Comparison of ENCODE assay signal across 8 cellular contexts in the genomic region with DNA sequence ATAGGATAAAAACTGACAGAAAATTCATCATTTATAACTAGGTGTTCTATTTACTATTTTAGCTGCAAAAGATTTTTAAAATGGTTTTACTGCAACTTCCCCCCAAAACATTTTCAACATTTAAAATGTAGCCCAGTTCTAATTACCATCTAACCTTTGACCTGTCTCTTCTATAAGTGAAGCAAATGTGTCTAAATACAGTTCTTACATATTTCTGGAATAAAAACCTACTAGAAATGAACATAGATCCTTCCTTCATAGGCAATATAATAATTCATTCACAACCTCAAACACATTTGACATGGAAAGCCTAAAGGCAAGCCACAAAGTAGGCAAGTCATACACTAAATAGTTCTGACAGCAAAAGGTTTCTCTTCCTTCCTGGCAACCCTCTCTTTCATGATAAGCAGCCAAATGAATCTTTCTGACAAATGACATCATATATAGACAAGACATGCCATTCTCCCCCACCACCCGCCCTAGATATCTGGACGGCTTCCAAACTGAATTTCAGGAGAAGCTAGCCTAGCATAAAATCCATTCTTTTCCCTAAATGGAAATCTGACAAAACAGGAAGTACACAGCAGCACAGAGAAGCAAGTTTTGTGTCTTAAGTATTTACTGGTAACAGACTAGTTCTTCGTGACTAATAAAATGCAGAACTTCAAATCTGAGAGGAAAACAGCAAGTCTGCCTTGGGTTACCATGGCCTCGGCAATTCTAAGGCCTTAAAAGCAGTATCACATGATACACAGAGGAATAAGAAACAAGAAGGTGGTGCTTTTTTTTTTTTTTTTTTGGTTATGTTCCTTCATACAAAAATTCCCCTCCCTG. TPM values are rescaled to one million over a fixed set of nuclear protein-coding genes. Genes with fewer than 3 reads are reported as not detected.
A peak's percentile ranks its signal among the peaks of the same experiment; 100 is the strongest.
DNase-seq lines count a peak whose midpoint lies in the region; ATAC-seq, FAIRE-seq and TF ChIP-seq lines count a peak whose summit lies in the region.

No MANE protein-coding gene starts in this region.

- H3K27me3 Mint-ChIP-seq in CD14-positive monocyte (ENCODE audit: low read depth in 3 of 3), result no peaks in the 10 kb centered on the region

- DNase-seq in CD14-positive monocyte (ENCODE audit: low spot score) (peak; percentile 75), NCI-H2029 (lab: John Stamatoyannopoulos, UW) (peak; percentile 88), K562 (ENCODE audit: extremely low read depth in 1 of 4, low spot score in 3 of 4) (peak; percentile 23 to 78 (median 47)), hepatic stellate cell (ENCODE audit: low spot score) (peak; percentile 63), NK-92 (lab: John Stamatoyannopoulos, UW; ENCODE audit: unreplicated experiment) (no peak)

- peaks cover 76% of the 10 kb centered on the region for H3K79me2 ChIP-seq in K562 (ENCODE audit: control insufficient read depth, insufficient read depth, low read length)

- no TSS peak for BruUV-seq in K562 (replicated peaks; lab: Mats Ljungman, UMichigan)

- WGBS in K562 (ENCODE audit: insufficient coverage, low coverage, missing lambda C conversion rate), result 4% methylated on average over 3 of the region's 4 CpGs

- peak overlapping the region; percentile 27 for H3K4me2 ChIP-seq in K562 (ENCODE audit: insufficient read depth, low read length)

- H3K4me1 ChIP-seq in K562 (replicated peaks in 1 of 2; ENCODE audit: control insufficient read depth in 2 of 2, insufficient read depth in 2 of 2, low read length in 2 of 2), result peaks cover 0 to 25% of the 10 kb centered on the region in 2 experiments; a peak in 3 of 5 replicates

- TF ChIP-seq CTCF in CD14-positive monocyte (IDR thresholded peaks at IDR 0.05), result no peak
- no peak for TF ChIP-seq CTCF in K562 (IDR thresholded peaks at IDR 0.05 in 2 of 3, conservative IDR thresholded peaks at IDR 0.05 in 1 of 3; ENCODE audit: insufficient read depth in 2 of 3, low read depth in 1 of 3, low read length in 3 of 3)

- H3K4me1 Mint-ChIP-seq in CD14-positive monocyte, result peaks cover 29% of the 10 kb centered on the region

- no peak overlapping the region for H3K4me3 ChIP-seq in K562
- H3K4me3 ChIP-seq in skin epidermis, result no peak overlapping the region

- peaks cover 56 to 82% of the 10 kb centered on the region in 2 donors for H3K36me3 Mint-ChIP-seq in CD14-positive monocyte

- H3K9me3 ChIP-seq in K562 (replicated peaks; ENCODE audit: control insufficient read depth, insufficient read depth, low read depth, low read length), result no peaks in the 10 kb centered on the region

- in situ Hi-C loops in K562 (cut with MboI), result no loop called here

- peaks cover 6% of the 10 kb centered on the region for H4K20me1 ChIP-seq in K562 (replicated peaks; ENCODE audit: control insufficient read depth, insufficient read depth, low read length)

- H3K27ac Mint-ChIP-seq in CD14-positive monocyte, result peak overlapping the region; percentile 93 to 97 (median 96)

- peaks cover 80% of the 10 kb centered on the region for H3K36me3 ChIP-seq in K562 (ENCODE audit: control insufficient read depth, insufficient read depth, low read length)

- H3K9me3 Mint-ChIP-seq in CD14-positive monocyte, result no peaks in the 10 kb centered on the region

- H3K27ac ChIP-seq in K562 (ENCODE audit: extremely low read depth, low read depth, low read length) (peak overlapping the region; percentile 84), skin epidermis (peak overlapping the region in 20 of 21 experiments; percentile 17 to 86 (median 66))

- H3K4me3 Mint-ChIP-seq in CD14-positive monocyte, result peak overlapping the region; percentile 42 to 59

- intact Hi-C loops in CD14-positive monocyte (cut with micrococcal nuclease) (loop anchor here in 1 of 2 donors (5.0 kb wide), 1 partner anchor 39 kb away; a partner anchor contains a TSS), K562 (cut with micrococcal nuclease) (no loop called here)

- no peaks in the 10 kb centered on the region for H3K27me3 ChIP-seq in K562 (ENCODE audit: control insufficient read depth in 2 of 2, insufficient read depth in 2 of 2, low read length in 2 of 2)

- no peak overlapping the region for H2AFZ ChIP-seq in K562 (ENCODE audit: low read depth, low read length)

- ATAC-seq in GM21423 (IDR thresholded peaks at IDR 0.05; ENCODE audit: unreplicated experiment) (peak; percentile 61), K562 (peak; percentile 87), HG02571 (IDR thresholded peaks at IDR 0.05; ENCODE audit: unreplicated experiment) (no peak)

- no peak for TF ChIP-seq RAD21 in K562 (CRISPR knock-in tag; conservative IDR thresholded peaks at IDR 0.05 in 1 of 2, IDR thresholded peaks at IDR 0.05 in 1 of 2)

- peak overlapping the region in 1 of 2 experiments; percentile 44; a peak in 1 of 4 replicates for H3K9ac ChIP-seq in K562 (ENCODE audit: insufficient read depth in 1 of 2, low read depth in 2 of 2, low read length in 2 of 2)

- H3K9me1 ChIP-seq in K562 (ENCODE audit: control insufficient read depth, insufficient read depth, low read length), result no peaks in the 10 kb centered on the region

- POLR2A ChIA-PET in K562 (lab: Yijun Ruan, JAX), result interaction anchor here (1.4 kb wide), 1 partner anchor 36 kb away, joined by 3 read pairs; a partner anchor contains a TSS

- no peak for TF ChIP-seq POLR2A in K562 (conservative IDR thresholded peaks at IDR 0.05)

- CTCF ChIA-PET in K562 (lab: Yijun Ruan, JAX; ENCODE audit: low intra/inter-chr PET ratio), result interaction anchor here (0.5 to 0.6 kb wide), 2 partner anchors 17 to 30 kb away, joined by 3 read pairs; a partner anchor contains a TSS

- peak; percentile 61 for FAIRE-seq in K562 (lab: Jason Lieb, UNC)

- TF ChIP-seq EP300 in K562 (IDR thresholded peaks at IDR 0.05; ENCODE audit: low read length), result peak; percentile 52; the same call in 1 of the 2 replicates

TF ChIP-seq in K562, 482 proteins besides CTCF, POLR2A, EP300 and RAD21 (continues in another document):
- TF ChIP-seq ZNF384 (IDR thresholded peaks at IDR 0.05; ENCODE audit: low read depth, low read length) (0 out of 2 replicates have a peak, but pooled peaks have one; percentile 43), TAF15 (IDR thresholded peaks at IDR 0.05; ENCODE audit: low read depth, low read length) (no peak), FOXK1 (CRISPR knock-in tag; IDR thresholded peaks at IDR 0.05; ENCODE audit: borderline replicate concordance) (no peak), KDM1A (IDR thresholded peaks at IDR 0.05) (peak; percentile 48 to 54; a peak in 2 of 4 replicates), HIVEP1 (CRISPR knock-in tag; IDR thresholded peaks at IDR 0.05) (no peak)
- TF ChIP-seq, protein P1, sequence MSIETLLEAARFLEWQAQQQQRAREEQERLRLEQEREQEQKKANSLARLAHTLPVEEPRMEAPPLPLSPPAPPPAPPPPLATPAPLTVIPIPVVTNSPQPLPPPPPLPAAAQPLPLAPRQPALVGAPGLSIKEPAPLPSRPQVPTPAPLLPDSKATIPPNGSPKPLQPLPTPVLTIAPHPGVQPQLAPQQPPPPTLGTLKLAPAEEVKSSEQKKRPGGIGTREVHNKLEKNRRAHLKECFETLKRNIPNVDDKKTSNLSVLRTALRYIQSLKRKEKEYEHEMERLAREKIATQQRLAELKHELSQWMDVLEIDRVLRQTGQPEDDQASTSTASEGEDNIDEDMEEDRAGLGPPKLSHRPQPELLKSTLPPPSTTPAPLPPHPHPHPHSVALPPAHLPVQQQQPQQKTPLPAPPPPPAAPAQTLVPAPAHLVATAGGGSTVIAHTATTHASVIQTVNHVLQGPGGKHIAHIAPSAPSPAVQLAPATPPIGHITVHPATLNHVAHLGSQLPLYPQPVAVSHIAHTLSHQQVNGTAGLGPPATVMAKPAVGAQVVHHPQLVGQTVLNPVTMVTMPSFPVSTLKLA (conservative IDR thresholded peaks at IDR 0.05), result peak in 1 of 2 experiments; percentile 50; a peak in 1 of 4 replicates

RNA-seq across cellular contexts. Expression of a gene that starts 17.2 kb away (rescaled TPM):
- 10 to 100 TPM in 1 of 2 donors, 1 to 10 TPM in 1; 6.5 to 13.2 TPM for polyA plus RNA-seq in CD14-positive monocyte
- 15.6 and 79.0 TPM in 2 replicates for total RNA-seq in K562 (2011; cell fraction: chromatin; rRNA removed; ENCODE audit: low replicate concordance)
- total RNA-seq in K562 (2011; cell fraction: nucleolus; rRNA removed), result 8.3 and 13.4 TPM in 2 replicates
- total RNA-seq in K562 (2011; cell fraction: nucleoplasm; rRNA removed), result 18.1 and 23.6 TPM in 2 replicates
- 6.5 and 6.9 TPM in 2 replicates for total RNA-seq in K562 (2014; rRNA removed)
- 9.5 and 11.9 TPM in 2 replicates for total RNA-seq in K562 (2014; rRNA removed; fragmentation: Illumina TruSeq; extraction: Trizol)
- total RNA-seq in K562 (2015; rRNA removed; fragmentation: Illumina TruSeq; extraction: Trizol), result 8.4 and 8.7 TPM in 2 replicates
- total RNA-seq in K562 (2021), result 8.4 and 11.5 TPM in 2 replicates
- 7.3 and 9.0 TPM in 2 replicates for polyA plus RNA-seq in K562 (2011; rRNA removed)
- 1.7 and 2.9 TPM in 2 replicates for polyA plus RNA-seq in K562 (2011; cell fraction: cytosol; rRNA removed)
- 8.6 and 15.2 TPM in 2 replicates for polyA plus RNA-seq in K562 (2011; cell fraction: nucleus; rRNA removed)
- polyA plus RNA-seq in K562 (2012), result 5.5 and 5.7 TPM in 2 replicates
- polyA plus RNA-seq in K562 (2014; fragmentation: Illumina TruSeq; extraction: Trizol), result 7.4 and 9.4 TPM in 2 replicates
- polyA plus RNA-seq in K562 (2014; fragmentation: Nextera tagmentation; extraction: Ambion mirVana), result 1 to 10 TPM; 2.4 to 2.8 TPM
- polyA plus RNA-seq in K562 (2014; rRNA removed), result 7.1 and 7.5 TPM in 2 replicates
- polyA minus RNA-seq in K562 (2011; rRNA and poly(A)+ RNA removed), result 37.9 and 46.4 TPM in 2 replicates
- polyA minus RNA-seq in K562 (2011; cell fraction: cytosol; rRNA and poly(A)+ RNA removed), result 4.4 and 5.8 TPM in 2 replicates
- polyA minus RNA-seq in K562 (2011; cell fraction: nucleus; rRNA and poly(A)+ RNA removed), result 16.8 and 36.8 TPM in 2 replicates

RNA-seq across cellular contexts. Expression of a gene that starts 36.5 kb away (rescaled TPM):
- polyA plus RNA-seq in CD14-positive monocyte, result 100 to 1,000 TPM; 147 to 170 TPM
- total RNA-seq in K562 (2011; cell fraction: chromatin; rRNA removed; ENCODE audit: low replicate concordance), result 68.2 and 140 TPM in 2 replicates
- total RNA-seq in K562 (2011; cell fraction: nucleolus; rRNA removed), result 57.9 and 63.4 TPM in 2 replicates
- 93.2 and 97.3 TPM in 2 replicates for total RNA-seq in K562 (2011; cell fraction: nucleoplasm; rRNA removed)
- total RNA-seq in K562 (2014; rRNA removed), result 119 and 142 TPM in 2 replicates
- 165 and 194 TPM in 2 replicates for total RNA-seq in K562 (2014; rRNA removed; fragmentation: Illumina TruSeq; extraction: Trizol)
- total RNA-seq in K562 (2015; rRNA removed; fragmentation: Illumina TruSeq; extraction: Trizol), result 124 and 129 TPM in 2 replicates
- total RNA-seq in K562 (2021), result 271 and 299 TPM in 2 replicates
- polyA plus RNA-seq in K562 (2011; rRNA removed), result 384 and 470 TPM in 2 replicates
- polyA plus RNA-seq in K562 (2011; cell fraction: cytosol; rRNA removed), result 284 and 371 TPM in 2 replicates
- 81.2 and 125 TPM in 2 replicates for polyA plus RNA-seq in K562 (2011; cell fraction: nucleus; rRNA removed)
- 144 and 328 TPM in 2 replicates for polyA plus RNA-seq in K562 (2012)
- 303 and 319 TPM in 2 replicates for polyA plus RNA-seq in K562 (2014; fragmentation: Illumina TruSeq; extraction: Trizol)
- 100 to 1,000 TPM; 667 to 786 TPM for polyA plus RNA-seq in K562 (2014; fragmentation: Nextera tagmentation; extraction: Ambion mirVana)
- 354 and 374 TPM in 2 replicates for polyA plus RNA-seq in K562 (2014; rRNA removed)
- polyA minus RNA-seq in K562 (2011; rRNA and poly(A)+ RNA removed), result 276 and 302 TPM in 2 replicates
- 63.3 and 85.5 TPM in 2 replicates for polyA minus RNA-seq in K562 (2011; cell fraction: cytosol; rRNA and poly(A)+ RNA removed)
- 34.9 and 63.1 TPM in 2 replicates for polyA minus RNA-seq in K562 (2011; cell fraction: nucleus; rRNA and poly(A)+ RNA removed)
